Comparison of ENCODE assay signal across 1 cellular context in genomic region chr2:55059793-55060192, GRCh38.
TF ChIP-seq lines count a peak whose summit lies in the region.

No MANE protein-coding gene starts in this region.

TF ChIP-seq in K562, 482 proteins besides CTCF, POLR2A, EP300 and RAD21 (continued from another document and continues in another):
- TF ChIP-seq ZNF655 (CRISPR knock-in tag; IDR thresholded peaks at IDR 0.05) (no peak), ZNF277 (CRISPR knock-in tag; IDR thresholded peaks at IDR 0.05; ENCODE audit: borderline replicate concordance) (no peak), MEIS2 (IDR thresholded peaks at IDR 0.05; ENCODE audit: partially characterized antibody) (peak; percentile 78), ZNF24 (IDR thresholded peaks at IDR 0.05) (no peak), MEF2D (tag; conservative IDR thresholded peaks at IDR 0.05; ENCODE audit: low read depth) (peak; percentile 75), RCOR1 (IDR thresholded peaks at IDR 0.05; ENCODE audit: borderline replicate concordance in 1 of 2, low read depth in 2 of 2, low read length in 2 of 2) (peak in 1 of 2 experiments; percentile 59; a peak in 1 of 4 replicates), ARID1B (IDR thresholded peaks at IDR 0.05) (peak; percentile 90), CREM (IDR thresholded peaks at IDR 0.05; ENCODE audit: low read depth) (0 out of 2 replicates have a peak, but pooled peaks have one; percentile 37), MAFG (tag; conservative IDR thresholded peaks at IDR 0.05) (no peak), HES1 (IDR thresholded peaks at IDR 0.05; ENCODE audit: low read depth) (no peak), CBFA2T2 (conservative IDR thresholded peaks at IDR 0.05) (peak; percentile 52), CAMTA2 (CRISPR knock-in tag; conservative IDR thresholded peaks at IDR 0.05) (no peak), CBFA2T3 (IDR thresholded peaks at IDR 0.05) (peak; percentile 74), RFX1 (IDR thresholded peaks at IDR 0.05) (no peak), MTA3 (IDR thresholded peaks at IDR 0.05; ENCODE audit: borderline replicate concordance) (0 out of 2 replicates have a peak, but pooled peaks have one; percentile 37), CEBPG (CRISPR knock-in tag; IDR thresholded peaks at IDR 0.05) (0 out of 2 replicates have a peak, but pooled peaks have one; percentile 5), CEBPG (tag; conservative IDR thresholded peaks at IDR 0.05 in 1 of 2, IDR thresholded peaks at IDR 0.05 in 1 of 2) (no peak), TAL1 (IDR thresholded peaks at IDR 0.05) (peak; percentile 66), SMAD4 (CRISPR knock-in tag; conservative IDR thresholded peaks at IDR 0.05) (peak; percentile 35; the same call in 1 of the 2 replicates), KAT2B (IDR thresholded peaks at IDR 0.05; ENCODE audit: low read depth, low read length) (no peak), KDM1A (IDR thresholded peaks at IDR 0.05) (peak; percentile 31 to 64; a peak in 2 of 4 replicates), TAF7 (tag; IDR thresholded peaks at IDR 0.05) (no peak), JUND (IDR thresholded peaks at IDR 0.05; ENCODE audit: borderline replicate concordance, low read depth, low read length) (peak; percentile 39; the same call in 1 of the 2 replicates), JUND (tag; IDR thresholded peaks at IDR 0.05; ENCODE audit: borderline replicate concordance, low read depth, low read length) (no peak; the same call in 2 of the 3 replicates), POLR3G (IDR thresholded peaks at IDR 0.05; ENCODE audit: extremely low read depth, insufficient read length, insufficient replicate concordance) (no peak), TEAD1 (CRISPR knock-in tag; IDR thresholded peaks at IDR 0.05) (peak; percentile 52 to 58; a peak in 1 of 4 replicates), SMARCA5 (IDR thresholded peaks at IDR 0.05) (peak; percentile 25; the same call in 1 of the 2 replicates), MTA2 (IDR thresholded peaks at IDR 0.05; ENCODE audit: low read depth) (peak; percentile 47), ATF3 (IDR thresholded peaks at IDR 0.05) (no peak), ATF3 (CRISPR knock-in tag; conservative IDR thresholded peaks at IDR 0.05) (no peak), EHMT2 (IDR thresholded peaks at IDR 0.05) (0 out of 2 replicates have a peak, but pooled peaks have one; percentile 33), BCL6 (CRISPR knock-in tag; IDR thresholded peaks at IDR 0.05) (no peak), KLF1 (tag; IDR thresholded peaks at IDR 0.05) (no peak), TGIF2 (CRISPR knock-in tag; IDR thresholded peaks at IDR 0.05) (no peak), ZNF384 (IDR thresholded peaks at IDR 0.05; ENCODE audit: low read depth, low read length) (peak; percentile 44), VEZF1 (CRISPR knock-in tag; IDR thresholded peaks at IDR 0.05) (peak; percentile 27; the same call in 1 of the 2 replicates), GATA2 (CRISPR knock-in tag; IDR thresholded peaks at IDR 0.05) (0 out of 2 replicates have a peak, but pooled peaks have one; percentile 24), ZNF212 (CRISPR knock-in tag; IDR thresholded peaks at IDR 0.05) (0 out of 2 replicates have a peak, but pooled peaks have one; percentile 60), GTF3C2 (IDR thresholded peaks at IDR 0.05; ENCODE audit: borderline replicate concordance, extremely low read depth, insufficient read length) (no peak), MTA1 (IDR thresholded peaks at IDR 0.05; ENCODE audit: borderline replicate concordance) (peak; percentile 62; the same call in 1 of the 2 replicates), SIRT6 (IDR thresholded peaks at IDR 0.05; ENCODE audit: low read depth, low read length) (no peak), BCOR (IDR thresholded peaks at IDR 0.05) (peak; percentile 59; the same call in 1 of the 2 replicates), SMARCE1 (IDR thresholded peaks at IDR 0.05) (peak; percentile 75; the same call in 1 of the 2 replicates), SPI1 (IDR thresholded peaks at IDR 0.05; ENCODE audit: borderline replicate concordance, low read depth, low read length) (no peak), SRSF9 (IDR thresholded peaks at IDR 0.05; ENCODE audit: borderline replicate concordance, low read depth, low read length) (no peak), PBX2 (CRISPR knock-in tag; IDR thresholded peaks at IDR 0.05; ENCODE audit: low read depth) (no peak), PBX2 (tag; conservative IDR thresholded peaks at IDR 0.05; ENCODE audit: low read depth) (peak; percentile 60), ZNF133 (CRISPR knock-in tag; IDR thresholded peaks at IDR 0.05) (no peak), LEF1 (IDR thresholded peaks at IDR 0.05) (peak; percentile 31; the same call in 1 of the 2 replicates), CTBP1 (IDR thresholded peaks at IDR 0.05; ENCODE audit: borderline replicate concordance) (peak; percentile 68), ZNF668 (CRISPR knock-in tag; IDR thresholded peaks at IDR 0.05) (no peak), ATF7 (IDR thresholded peaks at IDR 0.05) (peak; percentile 51), ARID3A (IDR thresholded peaks at IDR 0.05; ENCODE audit: borderline replicate concordance, low read depth, low read length) (0 out of 2 replicates have a peak, but pooled peaks have one; percentile 45), BRD9 (IDR thresholded peaks at IDR 0.05; ENCODE audit: low read depth, partially characterized antibody) (peak; percentile 36), TEAD4 (IDR thresholded peaks at IDR 0.05; ENCODE audit: low read length) (peak; percentile 81), TEAD4 (CRISPR knock-in tag; IDR thresholded peaks at IDR 0.05; ENCODE audit: borderline replicate concordance) (no peak), FUS (optimal IDR thresholded peaks at IDR 0.05; ENCODE audit: low read depth, low read length) (no peak), SOX6 (IDR thresholded peaks at IDR 0.05) (peak; percentile 57; the same call in 1 of the 2 replicates), CXXC5 (CRISPR knock-in tag; IDR thresholded peaks at IDR 0.05) (peak; percentile 15; the same call in 1 of the 2 replicates), TCF3 (CRISPR knock-in tag; IDR thresholded peaks at IDR 0.05) (peak; percentile 74), HDAC1 (IDR thresholded peaks at IDR 0.05) (peak in 1 of 2 experiments; percentile 18; a peak in 1 of 4 replicates), SNRNP70 (optimal IDR thresholded peaks at IDR 0.05; ENCODE audit: low read depth, low read length) (no peak), SMARCC2 (IDR thresholded peaks at IDR 0.05; ENCODE audit: low read depth) (no peak), NR1H2 (CRISPR knock-in tag; IDR thresholded peaks at IDR 0.05) (no peak)
